13 cellular contexts compared by ENCODE assay signal in the genomic region with DNA sequence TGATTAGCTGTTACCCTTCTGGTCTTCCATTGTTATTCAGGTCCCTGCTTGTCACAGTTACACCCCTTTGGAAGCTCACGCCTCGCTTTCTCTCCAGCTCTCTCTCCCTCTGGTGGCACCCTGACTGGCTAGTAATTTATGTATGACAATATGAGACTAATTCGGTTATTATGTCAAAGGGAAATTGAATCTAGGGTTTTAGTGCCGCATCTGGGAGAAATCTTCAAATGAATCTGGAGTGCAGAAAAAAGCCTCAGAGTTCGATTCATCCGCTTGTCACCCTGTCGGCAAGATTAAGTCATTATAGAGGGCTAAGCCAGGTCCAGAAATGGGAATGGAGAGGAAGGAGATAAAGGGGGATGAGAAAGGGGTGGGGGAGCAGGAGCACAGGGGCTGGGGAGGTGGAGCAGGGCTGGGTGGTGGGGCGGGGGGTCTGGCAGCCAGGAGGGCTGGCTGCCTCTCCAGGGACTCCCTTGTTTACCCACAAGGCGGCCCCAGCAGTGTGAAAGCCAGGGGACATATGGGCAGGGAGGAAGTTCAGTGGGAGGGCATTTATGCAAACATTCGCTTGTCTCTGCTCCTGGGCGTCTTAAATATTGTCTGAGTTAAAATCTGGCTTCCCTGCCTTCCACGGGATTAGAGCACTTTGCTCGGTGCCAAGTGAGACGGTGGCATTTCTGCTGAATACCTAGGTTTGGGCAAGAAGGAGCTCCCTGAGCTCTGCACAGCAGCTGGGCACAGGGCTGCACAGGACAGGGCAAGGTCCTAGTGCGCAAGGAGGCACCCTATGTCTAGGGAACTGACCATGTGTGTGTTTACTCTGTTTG.
A peak's percentile ranks its signal among the peaks of the same experiment; 100 is the strongest.
DNase-seq lines count a peak whose midpoint lies in the region; ATAC-seq and TF ChIP-seq lines count a peak whose summit lies in the region.
"Had no signal": no experiment of that assay in that cellular context is flagged by ENCODE, and none has a peak within 500 bp of the region (broad histone marks: within the 10 kb centered on the region; RNA-seq: fewer than 3 reads in every experiment).

No MANE protein-coding gene starts in this region.

- H3K27me3 Mint-ChIP-seq in neural progenitor cell (ENCODE audit: insufficient read depth, low read depth) = peaks cover 3% of the 10 kb centered on the region

- no peak for TF ChIP-seq CTCF in neural progenitor cell (IDR thresholded peaks at IDR 0.05)

- no peak for ATAC-seq in HG02884 (IDR thresholded peaks at IDR 0.05; ENCODE audit: unreplicated experiment)
- ATAC-seq: activated CD8-positive, alpha-beta T cell treated with anti-CD3 and anti-CD28 coated beads for 36 hours had no signal

- no peak overlapping the region for H2AFZ ChIP-seq in neural progenitor cell (replicated peaks)

- no peak overlapping the region for H3K27ac ChIP-seq in neural progenitor cell
- H3K27ac ChIP-seq: right atrium auricular region had no signal

- H4K20me1 ChIP-seq in neural progenitor cell (ENCODE audit: low read depth) = no peaks in the 10 kb centered on the region

- H3K9me3 ChIP-seq in neural progenitor cell (ENCODE audit: low read depth) = no peaks in the 10 kb centered on the region
- H3K9me3 ChIP-seq: right atrium auricular region had no signal

- H3K4me1 Mint-ChIP-seq in neural progenitor cell = peaks cover 38% of the 10 kb centered on the region

- no peak overlapping the region for H3K4me2 ChIP-seq in neural progenitor cell

- H3F3A ChIP-seq in neural progenitor cell (ENCODE audit: low read depth) = no peaks in the 10 kb centered on the region

- H3K4me1 ChIP-seq in neural progenitor cell = peaks cover 13% of the 10 kb centered on the region
- H3K4me1 ChIP-seq: right atrium auricular region had no signal

- peak; percentile 88 for DNase-seq in G401 (ENCODE audit: low spot score)
- peak; percentile 57 for DNase-seq in NCI-H2171 (lab: John Stamatoyannopoulos, UW)
- DNase-seq in cerebellar cortex (ENCODE audit: low spot score) = peak; percentile 86
- no peak for DNase-seq in neural progenitor cell (ENCODE audit: low spot score)
- DNase-seq in activated CD4-positive, alpha-beta T cell treated with anti-CD3 and anti-CD28 coated beads, Interleukin-2, amount 50 U/mL, for 1 hour = no peak
- DNase-seq in COLO829 (ENCODE audit: low spot score) = no peak
- no peak for DNase-seq in hepatic stellate cell (ENCODE audit: low spot score)
- DNase-seq: activated CD8-positive, alpha-beta T cell treated with anti-CD3 and anti-CD28 coated beads for 36 hours; activated gamma-delta T cell treated with Interleukin-2 at 50 U/mL for 16 hours; CD4-positive, alpha-beta T cell had no signal

- no peak overlapping the region for H3K4me3 Mint-ChIP-seq in neural progenitor cell
- H3K4me3 Mint-ChIP-seq: activated CD8-positive, alpha-beta T cell treated with anti-CD3 and anti-CD28 coated beads for 36 hours; CD4-positive, alpha-beta T cell; T-helper 1 cell treated with Interleukin-12 subunit alpha and Interleukin-12 subunit beta and Interleukin-4 antibody, amounts not matched to agents 30 μg/mL and 1 μg/mL, for 36 hours had no signal

- peak overlapping the region; percentile 48 for H3K27ac Mint-ChIP-seq in neural progenitor cell
- H3K27ac Mint-ChIP-seq: activated CD8-positive, alpha-beta T cell treated with anti-CD3 and anti-CD28 coated beads for 36 hours; CD4-positive, alpha-beta T cell; T-helper 1 cell treated with Interleukin-12 subunit alpha and Interleukin-12 subunit beta and Interleukin-4 antibody, amounts not matched to agents 30 μg/mL and 1 μg/mL, for 36 hours had no signal

- no peaks in the 10 kb centered on the region for H3K36me3 Mint-ChIP-seq in neural progenitor cell

- no peaks in the 10 kb centered on the region for H3K27me3 ChIP-seq in neural progenitor cell
- H3K27me3 ChIP-seq: right atrium auricular region had no signal

- H3K36me3 ChIP-seq in neural progenitor cell = no peaks in the 10 kb centered on the region
- H3K36me3 ChIP-seq: right atrium auricular region had no signal

- in situ Hi-C loops in G401 (cut with HindIII; ENCODE audit: low sequenced_read_pairs) = no loop called here

- no peaks in the 10 kb centered on the region for H3K9me3 Mint-ChIP-seq in neural progenitor cell
- H3K9me3 Mint-ChIP-seq: activated CD8-positive, alpha-beta T cell treated with anti-CD3 and anti-CD28 coated beads for 36 hours; CD4-positive, alpha-beta T cell had no signal

- no peak overlapping the region for H3K4me3 ChIP-seq in neural progenitor cell
- H3K4me3 ChIP-seq: right atrium auricular region had no signal

- H3K79me2 ChIP-seq in neural progenitor cell (ENCODE audit: low read depth) = no peaks in the 10 kb centered on the region

- no peak overlapping the region for H3K9ac ChIP-seq in neural progenitor cell

Comparison
In these comparisons a context has a peak if more than half of its experiments do, and no peak if none do; other contexts are left out.
1. DNase-seq: peak in G401 (single experiment), NCI-H2171 (single experiment) and cerebellar cortex (single experiment); none in neural progenitor cell (single experiment), activated CD4-positive, alpha-beta T cell treated with anti-CD3 and anti-CD28 coated beads, Interleukin-2, amount 50 U/mL, for 1 hour (single experiment), COLO829 (single experiment) and hepatic stellate cell (single experiment).